Comparison of ENCODE assay signal across 13 cellular contexts in genomic region chr3:127371846-127372245, GRCh38.
A peak's percentile ranks its signal among the peaks of the same experiment; 100 is the strongest.
DNase-seq lines count a peak whose midpoint lies in the region; ATAC-seq and TF ChIP-seq lines count a peak whose summit lies in the region.
"Had no signal": no experiment of that assay in that cellular context is flagged by ENCODE, and none has a peak within 500 bp of the region (broad histone marks: within the 10 kb centered on the region; RNA-seq: fewer than 3 reads in every experiment).

No MANE protein-coding gene starts in this region.

- intact Hi-C loops in spleen (cut with DNase I; ENCODE audit: low total_unique reads) = no loop called here

- H3K27ac ChIP-seq in coronary artery = no peak overlapping the region
- no peak overlapping the region for H3K27ac ChIP-seq in spleen
- H3K27ac ChIP-seq in SJCRH30 = no peak overlapping the region
- H3K27ac ChIP-seq: GM23248 had no signal

- H3K27me3 ChIP-seq in NT2/D1 (ENCODE audit: insufficient read depth, insufficient read length) (no peaks in the 10 kb centered on the region), spleen (replicated peaks in 1 of 7) (peaks cover 0 to 48% (median 0%) of the 10 kb centered on the region in 7 donors), SJCRH30 (peaks cover 3% of the 10 kb centered on the region; the same call in 1 of the 2 replicates)

- H3K9me3 ChIP-seq in NT2/D1 (ENCODE audit: insufficient read depth, low read length) (no peaks in the 10 kb centered on the region), spleen (peaks cover 0 to 13% (median 8%) of the 10 kb centered on the region in 8 donors), SJCRH30 (replicated peaks) (no peaks in the 10 kb centered on the region)

- TF ChIP-seq POLR2A in spleen (IDR thresholded peaks at IDR 0.05) = no peak

- no peak for TF ChIP-seq CTCF in coronary artery (IDR thresholded peaks at IDR 0.05)
- TF ChIP-seq CTCF in spleen (IDR thresholded peaks at IDR 0.05 in 8 of 11, conservative IDR thresholded peaks at IDR 0.05 in 3 of 11) = no peak

- H3K4me3 ChIP-seq in NT2/D1 (ENCODE audit: insufficient read length, low read depth) = no peak overlapping the region
- no peak overlapping the region for H3K4me3 ChIP-seq in coronary artery
- H3K4me3 ChIP-seq in spleen = no peak overlapping the region
- H3K4me3 ChIP-seq in SJCRH30 = no peak overlapping the region
- H3K4me3 ChIP-seq: GM23248 had no signal

- no peak for DNase-seq in NT2/D1 (ENCODE audit: low read depth, low spot score)
- DNase-seq in coronary artery (ENCODE audit: low spot score) = peak; percentile 61
- peak; percentile 75 for DNase-seq in mesenteric fat pad (ENCODE audit: low spot score)
- peak; percentile 37 for DNase-seq in spleen
- DNase-seq in KBM-7 = no peak
- DNase-seq in SJCRH30 = no peak
- DNase-seq: C1 segment of cervical spinal cord; Calu3; CD4-positive, alpha-beta T cell; DMS79; GM23248; H7 had no signal

- H3K36me3 ChIP-seq in NT2/D1 (ENCODE audit: insufficient read depth, insufficient read length, low read length) (no peaks in the 10 kb centered on the region), spleen (no peaks in the 10 kb centered on the region), SJCRH30 (no peaks in the 10 kb centered on the region)

- ATAC-seq in HG03378 (IDR thresholded peaks at IDR 0.05; ENCODE audit: unreplicated experiment) = no peak

- H3K4me1 ChIP-seq in NT2/D1 (ENCODE audit: insufficient read depth, insufficient read length) = peaks cover 14% of the 10 kb centered on the region
- no peaks in the 10 kb centered on the region for H3K4me1 ChIP-seq in spleen
- H3K4me1 ChIP-seq in SJCRH30 = no peaks in the 10 kb centered on the region

- H3K9ac ChIP-seq in NT2/D1 (ENCODE audit: insufficient read length, low read depth) = peak overlapping the region; percentile 62
- H3K9ac ChIP-seq: GM23248 had no signal

- in situ Hi-C loops in KBM-7 (cut with MboI; ENCODE audit: low pct_unique_long_range_greater_than_20kb, low sequenced_read_pairs) = no loop called here

- WGBS in spleen, 5 donors = 60 to 72% (median 66%) methylated on average over 6 of the region's 6 CpGs

Comparison
In these comparisons a context has a peak if more than half of its experiments do, and no peak if none do; other contexts are left out.
1. DNase-seq: peak in coronary artery (single experiment), mesenteric fat pad (single experiment) and spleen (single experiment); none in NT2/D1 (single experiment), KBM-7 (single experiment) and SJCRH30 (0 of 2).